In the genomic region with DNA sequence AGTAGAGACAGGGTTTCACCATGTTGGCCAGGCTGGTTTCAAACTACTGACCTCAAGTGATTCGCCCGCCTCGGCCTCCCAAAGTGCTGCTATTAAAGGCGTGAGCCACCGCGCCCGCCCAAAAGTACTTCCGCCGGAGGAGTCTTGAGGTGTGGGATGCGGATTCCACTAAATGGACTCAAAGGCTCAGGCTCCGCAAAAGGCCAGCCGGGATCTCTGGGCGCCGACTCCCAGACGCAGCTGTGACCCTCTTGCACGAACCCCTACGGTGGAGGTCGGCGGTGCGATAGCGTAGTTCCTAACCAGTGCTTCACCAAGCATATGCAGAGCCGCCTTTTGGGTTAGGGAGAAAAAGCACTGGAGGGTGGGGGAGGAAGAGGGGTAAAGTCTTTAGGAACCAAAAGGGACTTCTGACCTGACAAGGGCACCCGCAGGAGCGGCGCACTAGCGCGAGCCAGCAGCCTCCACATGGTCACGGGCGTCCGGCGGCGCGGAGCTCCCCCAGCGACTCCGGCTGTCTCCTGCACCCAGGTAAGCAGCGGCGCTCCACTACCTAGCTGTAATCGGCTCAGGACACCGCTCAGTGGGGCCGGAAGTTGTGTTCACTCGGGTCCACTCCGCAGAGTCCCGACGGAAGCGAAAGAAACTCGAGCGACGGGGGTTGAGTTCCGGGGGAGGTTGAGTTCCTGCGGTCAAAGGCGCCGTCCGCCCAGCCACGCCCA, we compare ENCODE assay signal across 8 cellular contexts. TPM values are rescaled to one million over a fixed set of nuclear protein-coding genes. Genes with fewer than 3 reads are reported as not detected.
DNase-seq lines count a peak whose midpoint lies in the region; ATAC-seq and TF ChIP-seq lines count a peak whose summit lies in the region.

A gene (minus strand): TSS at position 590 of the 722 bp plus-strand sequence. CDS start 120 bp downstream, at position 470.

- peak; percentile 99 for ATAC-seq in CD8-positive, alpha-beta T cell
- peak; percentile 99 for ATAC-seq in GM19452 (IDR thresholded peaks at IDR 0.05; ENCODE audit: unreplicated experiment)
- peak; percentile 97 for ATAC-seq in lung (ENCODE audit: insufficient read depth, low FRiP score)

- CTCF ChIA-PET in CD8-positive, alpha-beta T cell (lab: Charles Lee): interaction anchor here (0.8 to 4.3 kb wide), 8 partner anchors 9 to 261 kb away, joined by 3 to 36 read pairs (median 3); a partner anchor contains a TSS
- CTCF ChIA-PET in activated CD4-positive, alpha-beta memory T cell treated with anti-CD3 and anti-CD28 coated beads, Interleukin-2, amount 10 ng/mL, durations not matched to agents 7 days and 5 days (lab: Charles Lee): interaction anchor here (0.6 to 4.3 kb wide), 8 partner anchors 9 to 195 kb away, joined by 3 to 36 read pairs (median 6); a partner anchor contains a TSS

- peaks cover 4% of the 10 kb centered on the region for H3K27me3 Mint-ChIP-seq in CD8-positive, alpha-beta T cell (ENCODE audit: low read depth)
- H3K27me3 Mint-ChIP-seq in activated CD4-positive, alpha-beta memory T cell treated with anti-CD3 and anti-CD28 coated beads, Interleukin-2, amount 10 ng/mL, durations not matched to agents 7 days and 5 days: no peaks in the 10 kb centered on the region

- peak within 1 kb of the TSS; percentile 99 for H3K4me3 ChIP-seq in CD8-positive, alpha-beta T cell (ENCODE audit: low read depth, low read length)
- peak within 1 kb of the TSS; percentile 96 for H3K4me3 ChIP-seq in ectodermal cell (ENCODE audit: insufficient read depth, low read depth, low read length)
- H3K4me3 ChIP-seq in lung: peak within 1 kb of the TSS; percentile 73

- H3K9me3 Mint-ChIP-seq in CD8-positive, alpha-beta T cell: no peaks in the 10 kb centered on the region
- peaks cover 3% of the 10 kb centered on the region for H3K9me3 Mint-ChIP-seq in activated CD4-positive, alpha-beta memory T cell treated with anti-CD3 and anti-CD28 coated beads, Interleukin-2, amount 10 ng/mL, durations not matched to agents 7 days and 5 days

- TF ChIP-seq CTCF in CD8-positive, alpha-beta T cell (IDR thresholded peaks at IDR 0.05): peak; percentile 35
- TF ChIP-seq CTCF in lung (IDR thresholded peaks at IDR 0.05; ENCODE audit: control extremely low read depth, extremely low read depth): no peak

- 1% methylated on average over 54 of the region's 54 CpGs for WGBS in ectodermal cell, 2 experiments
- WGBS in lung, 2 donors: 0 to 1% methylated on average over 54 of the region's 54 CpGs

- H3K27me3 ChIP-seq in CD8-positive, alpha-beta T cell (ENCODE audit: insufficient read depth, low read length): no peaks in the 10 kb centered on the region
- H3K27me3 ChIP-seq in ectodermal cell (ENCODE audit: control insufficient read depth, insufficient read depth, low read length, poor library complexity, severe bottlenecking): no peaks in the 10 kb centered on the region
- no peaks in the 10 kb centered on the region for H3K27me3 ChIP-seq in lung (ENCODE audit: control insufficient read depth, insufficient read depth)

- peaks cover 33% of the 10 kb centered on the region for H3K36me3 Mint-ChIP-seq in CD8-positive, alpha-beta T cell
- peaks cover 44% of the 10 kb centered on the region for H3K36me3 Mint-ChIP-seq in activated CD4-positive, alpha-beta memory T cell treated with anti-CD3 and anti-CD28 coated beads, Interleukin-2, amount 10 ng/mL, durations not matched to agents 7 days and 5 days (ENCODE audit: low read depth)

- H3K36me3 ChIP-seq in CD8-positive, alpha-beta T cell (ENCODE audit: insufficient read depth, low read length): peaks cover 12% of the 10 kb centered on the region
- peaks cover 15% of the 10 kb centered on the region for H3K36me3 ChIP-seq in ectodermal cell (ENCODE audit: control insufficient read depth, insufficient read depth, low read length)
- H3K36me3 ChIP-seq in lung (ENCODE audit: control insufficient read depth in 2 of 2, insufficient read depth in 2 of 2, low read length in 2 of 2): peaks cover 9 to 11% of the 10 kb centered on the region in 2 donors

- H3K4me1 ChIP-seq in CD8-positive, alpha-beta T cell (ENCODE audit: insufficient read depth, low read length): peaks cover 18% of the 10 kb centered on the region
- no peaks in the 10 kb centered on the region for H3K4me1 ChIP-seq in ectodermal cell (ENCODE audit: control insufficient read depth, insufficient read depth, low read length)
- H3K4me1 ChIP-seq in lung (ENCODE audit: control insufficient read depth in 2 of 2, insufficient read depth in 2 of 2, low read length in 2 of 2): peaks cover 3% of the 10 kb centered on the region in 2 donors

- H3K27ac ChIP-seq in CD8-positive, alpha-beta T cell (ENCODE audit: low read depth, low read length): peak within 1 kb of the TSS; percentile 87
- H3K27ac ChIP-seq in ectodermal cell (ENCODE audit: insufficient read depth, low read depth, low read length, poor library complexity, severe bottlenecking) (peak within 1 kb of the TSS; percentile 36), lung (ENCODE audit: low read depth in 1 of 2, low read length in 1 of 2) (peak within 1 kb of the TSS; percentile 81 to 84)

- peaks cover 23% of the 10 kb centered on the region for H3K4me1 Mint-ChIP-seq in CD8-positive, alpha-beta T cell (ENCODE audit: low read depth)
- peaks cover 48% of the 10 kb centered on the region for H3K4me1 Mint-ChIP-seq in activated CD4-positive, alpha-beta memory T cell treated with anti-CD3 and anti-CD28 coated beads, Interleukin-2, amount 10 ng/mL, durations not matched to agents 7 days and 5 days

- DNase-seq in CD8-positive, alpha-beta T cell: peak; percentile 81 to 95 (median 90)
- peak; percentile 87 for DNase-seq in HK-2 (ENCODE audit: unreplicated experiment)
- peak; percentile 79 for DNase-seq in NCI-H82 treated with DMSO at 0.1 percent for 48 hours (lab: John Stamatoyannopoulos, UW; ENCODE audit: unreplicated experiment)
- DNase-seq in activated CD4-positive, alpha-beta memory T cell treated with anti-CD3 and anti-CD28 coated beads, Interleukin-2, amount 10 ng/mL, durations not matched to agents 7 days and 5 days: peak; percentile 93
- DNase-seq in lung (ENCODE audit: low spot score): peak; percentile 93
- peak; percentile 77 to 86 (median 82) for DNase-seq in stimulated activated CD4-positive, alpha-beta T cell treated with anti-CD3 and anti-CD28 coated beads, TNF-alpha, amount 100 ng/mL, for 4 hours (ENCODE audit: low read depth in 3 of 3)

- intact Hi-C loops in CD8-positive, alpha-beta T cell (cut with DNase I, micrococcal nuclease): loop anchor here (1.0 to 10.0 kb wide), 9 partner anchors 55 to 1233 kb away; a partner anchor contains a TSS

- POLR2A ChIA-PET in CD8-positive, alpha-beta T cell (lab: Charles Lee): interaction anchor here (1.0 to 2.8 kb wide), 4 partner anchors 9 to 250 kb away, joined by 3 to 14 read pairs (median 10); a partner anchor contains a TSS
- POLR2A ChIA-PET in activated CD4-positive, alpha-beta memory T cell treated with anti-CD3 and anti-CD28 coated beads, Interleukin-2, amount 10 ng/mL, durations not matched to agents 7 days and 5 days (lab: Charles Lee): interaction anchor here (0.7 to 8.8 kb wide), 16 partner anchors 12 to 245 kb away, joined by 3 to 64 read pairs (median 4); a partner anchor contains a TSS

- H3K4me3 Mint-ChIP-seq in CD8-positive, alpha-beta T cell: peak within 1 kb of the TSS; percentile 91
- H3K4me3 Mint-ChIP-seq in activated CD4-positive, alpha-beta memory T cell treated with anti-CD3 and anti-CD28 coated beads, Interleukin-2, amount 10 ng/mL, durations not matched to agents 7 days and 5 days: peak within 1 kb of the TSS; percentile 90

- no peaks in the 10 kb centered on the region for H3K9me3 ChIP-seq in CD8-positive, alpha-beta T cell (ENCODE audit: low read length)
- H3K9me3 ChIP-seq in ectodermal cell (ENCODE audit: control insufficient read depth, low read length): no peaks in the 10 kb centered on the region
- H3K9me3 ChIP-seq in lung (ENCODE audit: control insufficient read depth in 2 of 2, insufficient read depth in 1 of 2, low read length in 1 of 2): no peaks in the 10 kb centered on the region

- H3K27ac Mint-ChIP-seq in CD8-positive, alpha-beta T cell: peak within 1 kb of the TSS; percentile 89
- peak within 1 kb of the TSS; percentile 91 for H3K27ac Mint-ChIP-seq in activated CD4-positive, alpha-beta memory T cell treated with anti-CD3 and anti-CD28 coated beads, Interleukin-2, amount 10 ng/mL, durations not matched to agents 7 days and 5 days

RNA-seq across cellular contexts. Expression of the gene that starts here (rescaled TPM):
- 10 to 100 TPM; 26.5 to 27.8 TPM for total RNA-seq in CD8-positive, alpha-beta T cell
- 10 to 100 TPM; 77.0 to 77.7 TPM for total RNA-seq in activated CD4-positive, alpha-beta memory T cell treated with anti-CD3 and anti-CD28 coated beads, Interleukin-2, amount 10 ng/mL, durations not matched to agents 7 days and 5 days
- polyA plus RNA-seq in ectodermal cell (2013, experiment 1 of 4): 45.3 TPM
- polyA plus RNA-seq in ectodermal cell (2013, experiment 2 of 4): 48.7 TPM
- polyA plus RNA-seq in ectodermal cell (2013, experiment 3 of 4): 41.9 TPM
- polyA plus RNA-seq in ectodermal cell (2013, experiment 4 of 4): 47.3 TPM
- 10 to 100 TPM; 38.2 to 39.4 TPM for total RNA-seq in lung
- polyA plus RNA-seq in lung: 10 to 100 TPM; 40.9 to 54.1 TPM

Comparison
In these comparisons a context has a peak if more than half of its experiments do, and no peak if none do; other contexts are left out.
1. Peak in every context shown above with its lines: DNase-seq, ATAC-seq, H3K4me3 ChIP-seq and H3K27ac ChIP-seq.
2. H3K27ac ChIP-seq: peak in every context shown above with its lines; median percentile 87 in CD8-positive, alpha-beta T cell; 82 in lung; 36 in ectodermal cell.